In genomic region chr9:2125909-2126308, GRCh38 we compare ENCODE assay signal across 8 cellular contexts.
A peak's percentile ranks its signal among the peaks of the same experiment; 100 is the strongest.
DNase-seq lines count a peak whose midpoint lies in the region; ATAC-seq, FAIRE-seq and TF ChIP-seq lines count a peak whose summit lies in the region.

No MANE protein-coding gene starts in this region.

- no peaks in the 10 kb centered on the region for H3K27me3 ChIP-seq in A673 (replicated peaks; ENCODE audit: insufficient read depth, low read depth, low read length, poor library complexity)
- H3K27me3 ChIP-seq in endothelial cell of umbilical vein (ENCODE audit: control insufficient read depth in 2 of 2, insufficient read depth in 2 of 2, low read length in 2 of 2), result no peaks in the 10 kb centered on the region
- no peaks in the 10 kb centered on the region for H3K27me3 ChIP-seq in skeletal muscle tissue (ENCODE audit: control insufficient read depth in 3 of 3, insufficient read depth in 3 of 3, low read length in 3 of 3)

- no peaks in the 10 kb centered on the region for H3K9me1 ChIP-seq in endothelial cell of umbilical vein (replicated peaks; ENCODE audit: control insufficient read depth, extremely low read depth, insufficient read depth, low read length)

- H4K20me1 ChIP-seq in endothelial cell of umbilical vein (replicated peaks; ENCODE audit: control insufficient read depth, extremely low read depth, insufficient read depth, low read length), result no peaks in the 10 kb centered on the region

- H3K4me3 ChIP-seq in A673 (ENCODE audit: low read depth, low read length, poor library complexity, severe bottlenecking) (no peak overlapping the region), endothelial cell of umbilical vein (replicated peaks in 1 of 3; ENCODE audit: insufficient read depth in 1 of 3, low read depth in 1 of 3, low read length in 3 of 3) (peak overlapping the region in 1 of 3 experiments; percentile 48), skeletal muscle tissue (ENCODE audit: low read length in 3 of 3) (peak overlapping the region in 2 of 3 donors; percentile 37 to 45)

- TF ChIP-seq CTCF in A673 (conservative IDR thresholded peaks at IDR 0.05; ENCODE audit: low read depth, low read length), result no peak
- TF ChIP-seq CTCF in endothelial cell of umbilical vein (IDR thresholded peaks at IDR 0.05; ENCODE audit: extremely low read depth in 1 of 2, insufficient read depth in 1 of 2, low read depth in 1 of 2, low read length in 2 of 2), result no peak

- dilution Hi-C loops in endothelial cell of umbilical vein (cut with MboI; ENCODE audit: extremely low pct_ligation_motif_present, low sequenced_read_pairs), result no loop called here

- no peaks in the 10 kb centered on the region for H3K79me2 ChIP-seq in endothelial cell of umbilical vein (ENCODE audit: control insufficient read depth, insufficient read depth, low read length)

- intact Hi-C loops in A673 (cut with micrococcal nuclease; ENCODE audit: unreplicated experiment), result no loop called here
- intact Hi-C loops in endothelial cell of umbilical vein (cut with micrococcal nuclease), result loop anchor here (2.0 to 5.0 kb wide), 2 partner anchors 33 to 341 kb away; no protein-coding TSS in a partner anchor

- H3K9ac ChIP-seq in endothelial cell of umbilical vein (replicated peaks; ENCODE audit: extremely low read depth, insufficient read depth, low read length), result peak overlapping the region; percentile 43
- H3K9ac ChIP-seq in skeletal muscle tissue (ENCODE audit: low read depth in 1 of 3, low read length in 3 of 3), result no peak overlapping the region

- no peak for TF ChIP-seq POLR2A in endothelial cell of umbilical vein (IDR thresholded peaks at IDR 0.05; ENCODE audit: low read depth, low read length)

- H3K4me1 ChIP-seq in A673 (ENCODE audit: insufficient read depth, low read length, poor library complexity, severe bottlenecking), result peaks cover 15% of the 10 kb centered on the region
- peaks cover 41% of the 10 kb centered on the region for H3K4me1 ChIP-seq in endothelial cell of umbilical vein (ENCODE audit: control insufficient read depth, extremely low read depth, insufficient read depth, low read length)
- peaks cover 41 to 49% (median 46%) of the 10 kb centered on the region in 3 donors for H3K4me1 ChIP-seq in skeletal muscle tissue (ENCODE audit: control insufficient read depth in 3 of 3, insufficient read depth in 3 of 3, low read length in 3 of 3)

- FAIRE-seq in endothelial cell of umbilical vein (lab: Jason Lieb, UNC), result peak; percentile 92

- BruUV-seq in A673 (replicated peaks; lab: Mats Ljungman, UMichigan), result no TSS peak
- BruUV-seq in endothelial cell of umbilical vein (replicated peaks; lab: Mats Ljungman, UMichigan), result no TSS peak

- ATAC-seq in GM19328 (IDR thresholded peaks at IDR 0.05; ENCODE audit: unreplicated experiment), result peak; percentile 65
- ATAC-seq in HG03460 (IDR thresholded peaks at IDR 0.05; ENCODE audit: unreplicated experiment), result peak; percentile 94

- H3K27ac ChIP-seq in A673 (ENCODE audit: low read depth, low read length, poor library complexity, severe bottlenecking) (peak overlapping the region; percentile 47), endothelial cell of umbilical vein (ENCODE audit: insufficient read depth, low read depth, low read length) (peak overlapping the region; percentile 34), skeletal muscle tissue (ENCODE audit: low read depth, low read length) (peak overlapping the region; percentile 20)

- DNase-seq in A673 (ENCODE audit: low spot score), result no peak
- DNase-seq in endothelial cell of umbilical vein (ENCODE audit: low read depth, low spot score), result peak; percentile 52
- DNase-seq in NCI-H226, result no peak
- DNase-seq in hepatic stellate cell (ENCODE audit: low spot score), result no peak
- DNase-seq in HUDEP-2 (lab: John Stamatoyannopoulos, UW; ENCODE audit: unreplicated experiment in 76 of 76), result no peak

- H2AFZ ChIP-seq in endothelial cell of umbilical vein (ENCODE audit: low read depth, low read length), result peak overlapping the region; percentile 36

- H3K36me3 ChIP-seq in A673 (ENCODE audit: insufficient read depth, low read length, poor library complexity, severe bottlenecking) (no peaks in the 10 kb centered on the region), endothelial cell of umbilical vein (ENCODE audit: control insufficient read depth in 2 of 2, extremely low read depth in 1 of 2, insufficient read depth in 2 of 2, low read length in 2 of 2) (peaks cover under 1 to 6% of the 10 kb centered on the region in 2 experiments), skeletal muscle tissue (ENCODE audit: control insufficient read depth in 3 of 3, insufficient read depth in 3 of 3, low read length in 3 of 3) (peaks cover 13 to 25% (median 20%) of the 10 kb centered on the region in 3 donors)

- CTCF ChIA-PET in A673 (lab: Charles Lee), result interaction anchor here (0.8 kb wide), 1 partner anchor 10 kb away, joined by 6 read pairs; no protein-coding TSS in a partner anchor
- CTCF ChIA-PET in endothelial cell of umbilical vein (lab: Charles Lee), result interaction anchor here (0.9 to 1.7 kb wide), 4 partner anchors 12 to 602 kb away, joined by 3 to 11 read pairs (median 4); no protein-coding TSS in a partner anchor

- H3K4me2 ChIP-seq in endothelial cell of umbilical vein (ENCODE audit: insufficient read depth, low read length), result peak overlapping the region; percentile 90

- no peaks in the 10 kb centered on the region for H3K9me3 ChIP-seq in A673 (ENCODE audit: low read depth, low read length, poor library complexity, severe bottlenecking)
- H3K9me3 ChIP-seq in endothelial cell of umbilical vein (replicated peaks; ENCODE audit: control insufficient read depth, insufficient read depth, low read length), result no peaks in the 10 kb centered on the region
- no peaks in the 10 kb centered on the region for H3K9me3 ChIP-seq in skeletal muscle tissue (ENCODE audit: control insufficient read depth in 3 of 3, low read length in 3 of 3)

- POLR2A ChIA-PET in A673 (lab: Charles Lee; ENCODE audit: low non-redundant PET), result no interaction called here
- POLR2A ChIA-PET in endothelial cell of umbilical vein (lab: Charles Lee), result no interaction called here

TF ChIP-seq in endothelial cell of umbilical vein, 7 proteins besides CTCF, POLR2A, EP300 and RAD21:
- TF ChIP-seq MYC (IDR thresholded peaks at IDR 0.05; ENCODE audit: low read depth, low read length), result no peak
- no peak for TF ChIP-seq EZH2 (IDR thresholded peaks at IDR 0.05; ENCODE audit: borderline replicate concordance, low read depth, low read length, severe bottlenecking)
- no peak for TF ChIP-seq MAX (IDR thresholded peaks at IDR 0.05; ENCODE audit: insufficient read depth, insufficient read length)
- no peak for TF ChIP-seq POLR2AphosphoS5 (IDR thresholded peaks at IDR 0.05; ENCODE audit: insufficient read depth, low read depth, low read length)
- TF ChIP-seq GATA2 (IDR thresholded peaks at IDR 0.05; ENCODE audit: insufficient read depth, insufficient read length, low read depth, low read length), result no peak
- TF ChIP-seq FOS (IDR thresholded peaks at IDR 0.05; ENCODE audit: borderline replicate concordance, insufficient read depth, low read length), result no peak
